12 cellular contexts compared by ENCODE assay signal in the genomic region with DNA sequence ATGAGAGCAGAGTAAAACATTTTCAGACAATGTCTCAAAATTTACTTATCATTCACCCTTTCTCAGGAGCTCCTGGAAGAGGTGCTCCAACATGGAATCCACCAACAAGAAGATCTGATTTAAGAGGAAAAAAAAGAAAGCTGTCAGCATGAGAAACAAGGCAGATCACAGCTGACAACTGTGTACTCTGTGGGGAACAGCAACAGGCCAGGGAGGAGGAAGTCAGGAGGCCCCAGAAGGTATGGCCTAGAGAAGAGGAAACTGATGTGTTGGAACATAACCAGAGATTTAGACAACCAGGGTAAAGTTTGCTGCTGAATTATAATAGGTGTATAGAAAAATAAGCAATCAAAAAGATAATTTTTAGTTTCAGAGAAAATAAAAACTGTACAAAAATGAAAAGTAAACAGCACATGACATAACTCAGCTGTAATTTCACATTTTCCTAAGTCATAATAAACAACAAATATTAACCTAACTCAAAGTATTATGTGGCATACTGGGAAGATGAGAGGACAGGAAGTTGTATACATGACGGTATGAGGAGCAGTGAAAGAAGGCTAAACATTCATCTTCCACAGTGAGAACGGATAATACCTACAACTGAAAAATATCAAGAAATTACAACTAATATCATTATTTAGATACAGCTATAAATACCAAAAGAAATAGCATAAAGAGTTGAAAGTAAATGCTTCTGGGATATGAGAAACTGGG.
DNase-seq lines count a peak whose midpoint lies in the region; ATAC-seq and TF ChIP-seq lines count a peak whose summit lies in the region.
"Had no signal": no experiment of that assay in that cellular context is flagged by ENCODE, and none has a peak within 500 bp of the region (broad histone marks: within the 10 kb centered on the region; RNA-seq: fewer than 3 reads in every experiment).

No MANE protein-coding gene starts in this region.

- no peak overlapping the region for H3K9ac ChIP-seq in DND-41 (ENCODE audit: low read depth, low read length)

- no peak overlapping the region for H3K4me3 Mint-ChIP-seq in activated T-helper 1 cell treated with anti-CD3 and anti-CD28 coated beads, Interleukin-12 subunit alpha, Interleukin-12 subunit beta, Interleukin-2, Interleukin-4 antibody, amounts not matched to agents 30 ng/mL and 10 ng/mL and 1 ng/mL, durations not matched to agents 14 hours and 24 hours and 36 hours
- no peak overlapping the region for H3K4me3 Mint-ChIP-seq in naive B cell
- H3K4me3 Mint-ChIP-seq: H9 had no signal

- H3K27ac ChIP-seq in DND-41 (ENCODE audit: low read length) = no peak overlapping the region

- TF ChIP-seq CTCF in DND-41 (IDR thresholded peaks at IDR 0.05; ENCODE audit: borderline replicate concordance, extremely low read depth, low read length, poor library complexity, severe bottlenecking) = no peak

- peaks cover 78% of the 10 kb centered on the region for H3K36me3 ChIP-seq in DND-41 (ENCODE audit: insufficient read depth, low read length)

- H2AFZ ChIP-seq in DND-41 (ENCODE audit: low read depth, low read length) = no peak overlapping the region

- peaks cover 36% of the 10 kb centered on the region for H3K36me3 Mint-ChIP-seq in activated T-helper 1 cell treated with anti-CD3 and anti-CD28 coated beads, Interleukin-12 subunit alpha, Interleukin-12 subunit beta, Interleukin-2, Interleukin-4 antibody, amounts not matched to agents 30 ng/mL and 10 ng/mL and 1 ng/mL, durations not matched to agents 14 hours and 24 hours and 36 hours (ENCODE audit: low read depth)
- peaks cover 18 to 37% of the 10 kb centered on the region in 2 donors for H3K36me3 Mint-ChIP-seq in naive B cell

- peaks cover under 1% of the 10 kb centered on the region for H3K27me3 Mint-ChIP-seq in activated T-helper 1 cell treated with anti-CD3 and anti-CD28 coated beads, Interleukin-12 subunit alpha, Interleukin-12 subunit beta, Interleukin-2, Interleukin-4 antibody, amounts not matched to agents 30 ng/mL and 10 ng/mL and 1 ng/mL, durations not matched to agents 14 hours and 24 hours and 36 hours (ENCODE audit: insufficient read depth)
- no peaks in the 10 kb centered on the region for H3K27me3 Mint-ChIP-seq in naive B cell

- H3K27ac Mint-ChIP-seq in activated T-helper 1 cell treated with anti-CD3 and anti-CD28 coated beads, Interleukin-12 subunit alpha, Interleukin-12 subunit beta, Interleukin-2, Interleukin-4 antibody, amounts not matched to agents 30 ng/mL and 10 ng/mL and 1 ng/mL, durations not matched to agents 14 hours and 24 hours and 36 hours = peak overlapping the region; percentile 21
- peak overlapping the region in 5 of 6 donors; percentile 7 to 81 (median 39) for H3K27ac Mint-ChIP-seq in naive B cell

- DNase-seq in DND-41 (peak; percentile 35), Kasumi-1 (lab: John Stamatoyannopoulos, UW) (peak; percentile 76 to 83), naive B cell (no peak), NCI-H524 (lab: John Stamatoyannopoulos, UW) (no peak), NCI-H748 (lab: John Stamatoyannopoulos, UW; ENCODE audit: unreplicated experiment) (no peak)
- no peak for DNase-seq in activated T-helper 1 cell treated with anti-CD3 and anti-CD28 coated beads, Interleukin-12 subunit alpha, Interleukin-12 subunit beta, Interleukin-2, Interleukin-4 antibody, amounts not matched to agents 30 ng/mL and 10 ng/mL and 1 ng/mL, durations not matched to agents 14 hours and 24 hours and 36 hours (ENCODE audit: low spot score)
- DNase-seq: EL, H9, hippocampal formation, NCI-H2081 treated with DMSO at 0.1 percent for 48 hours, SHP77 treated with DMSO at 0.1 percent for 48 hours had no signal

- no peaks in the 10 kb centered on the region for H3K4me1 ChIP-seq in DND-41 (ENCODE audit: insufficient read depth, low read length)

- no peaks in the 10 kb centered on the region for H3K27me3 ChIP-seq in DND-41 (ENCODE audit: insufficient read depth, low read length, poor library complexity)

- no peak overlapping the region for H3K4me2 ChIP-seq in DND-41 (ENCODE audit: insufficient read depth, low read length)

- no peak overlapping the region for H3K4me3 ChIP-seq in DND-41 (ENCODE audit: low read depth in 1 of 2, low read length in 2 of 2)

- no peaks in the 10 kb centered on the region for H3K79me2 ChIP-seq in DND-41 (ENCODE audit: insufficient read depth, low read length)

- peaks cover 34% of the 10 kb centered on the region for H3K4me1 Mint-ChIP-seq in activated T-helper 1 cell treated with anti-CD3 and anti-CD28 coated beads, Interleukin-12 subunit alpha, Interleukin-12 subunit beta, Interleukin-2, Interleukin-4 antibody, amounts not matched to agents 30 ng/mL and 10 ng/mL and 1 ng/mL, durations not matched to agents 14 hours and 24 hours and 36 hours (ENCODE audit: low read depth)
- H3K4me1 Mint-ChIP-seq in naive B cell = peaks cover 13 to 22% (median 21%) of the 10 kb centered on the region in 3 donors
- H3K4me1 Mint-ChIP-seq: H9 had no signal

- peak; percentile 84 for ATAC-seq in DND-41 (ENCODE audit: insufficient read depth, low read depth)
- peak in 1 of 2 donors; percentile 45 for ATAC-seq in naive B cell (ENCODE audit: low read depth in 2 of 2)
- ATAC-seq in HG03439 (IDR thresholded peaks at IDR 0.05; ENCODE audit: unreplicated experiment) = no peak

- H3K9me3 Mint-ChIP-seq in activated T-helper 1 cell treated with anti-CD3 and anti-CD28 coated beads, Interleukin-12 subunit alpha, Interleukin-12 subunit beta, Interleukin-2, Interleukin-4 antibody, amounts not matched to agents 30 ng/mL and 10 ng/mL and 1 ng/mL, durations not matched to agents 14 hours and 24 hours and 36 hours = no peaks in the 10 kb centered on the region
- no peaks in the 10 kb centered on the region for H3K9me3 Mint-ChIP-seq in naive B cell
- H3K9me3 Mint-ChIP-seq: H9 had no signal

- H3K9me3 ChIP-seq in DND-41 (ENCODE audit: insufficient read depth, low read length, severe bottlenecking) = no peaks in the 10 kb centered on the region

- intact Hi-C loops in activated T-helper 1 cell treated with anti-CD3 and anti-CD28 coated beads, Interleukin-12 subunit alpha, Interleukin-12 subunit beta, Interleukin-2, Interleukin-4 antibody, amounts not matched to agents 30 ng/mL and 10 ng/mL and 1 ng/mL, durations not matched to agents 14 hours and 24 hours and 36 hours (cut with micrococcal nuclease) = no loop called here

- H4K20me1 ChIP-seq in DND-41 (ENCODE audit: insufficient read depth, low read length) = no peaks in the 10 kb centered on the region

Comparison
In these comparisons a context has a peak if more than half of its experiments do, and no peak if none do; other contexts are left out.
1. DNase-seq: peak in DND-41 (single experiment) and Kasumi-1 (2 of 2); none in activated T-helper 1 cell treated with anti-CD3 and anti-CD28 coated beads, Interleukin-12 subunit alpha, Interleukin-12 subunit beta, Interleukin-2, Interleukin-4 antibody, amounts not matched to agents 30 ng/mL and 10 ng/mL and 1 ng/mL, durations not matched to agents 14 hours and 24 hours and 36 hours (single experiment), naive B cell (single experiment), NCI-H524 (0 of 2) and NCI-H748 (single experiment).